Comparison of ENCODE assay signal across 8 cellular contexts in genomic region chr4:14877246-14878220, GRCh38.
DNase-seq lines count a peak whose midpoint lies in the region; ATAC-seq and TF ChIP-seq lines count a peak whose summit lies in the region.

No MANE protein-coding gene starts in this region.

- WGBS in heart right ventricle, 2 donors, result 34 to 37% methylated on average over 6 of the region's 6 CpGs

- no peak overlapping the region for H3K4me2 ChIP-seq in OCI-LY7 (ENCODE audit: low read length)

- H3K4me3 ChIP-seq in CD4-positive, CD25-positive, alpha-beta regulatory T cell (ENCODE audit: low read depth, low read length), result no peak overlapping the region
- H3K4me3 ChIP-seq in OCI-LY7 (ENCODE audit: low read depth, low read length, poor library complexity, severe bottlenecking), result no peak overlapping the region
- no peak overlapping the region for H3K4me3 ChIP-seq in heart right ventricle

- peaks cover 0 to 4% (median 2%) of the 10 kb centered on the region in 7 donors for H3K9me3 Mint-ChIP-seq in CD4-positive, CD25-positive, alpha-beta regulatory T cell

- TF ChIP-seq CTCF in OCI-LY7 (conservative IDR thresholded peaks at IDR 0.05; ENCODE audit: low read length) (no peak), heart right ventricle (IDR thresholded peaks at IDR 0.05) (no peak)

- no TSS peak for BruUV-seq in OCI-LY7 (replicated peaks; lab: Mats Ljungman, UMichigan)

- CTCF ChIA-PET in OCI-LY7 (lab: Charles Lee; ENCODE audit: unreplicated experiment), result no interaction called here

- H2AFZ ChIP-seq in OCI-LY7 (ENCODE audit: low read length), result no peak overlapping the region

- intact Hi-C loops in OCI-LY7 (cut with micrococcal nuclease; ENCODE audit: unreplicated experiment), result no loop called here
- intact Hi-C loops in heart right ventricle (cut with DNase I), result no loop called here

- H3K4me1 Mint-ChIP-seq in CD4-positive, CD25-positive, alpha-beta regulatory T cell, result peaks cover 0 to 19% (median 8%) of the 10 kb centered on the region in 4 donors

- no peaks in the 10 kb centered on the region for H3K27me3 Mint-ChIP-seq in CD4-positive, CD25-positive, alpha-beta regulatory T cell

- peak overlapping the region; percentile 49 for H3K27ac ChIP-seq in CD4-positive, CD25-positive, alpha-beta regulatory T cell (ENCODE audit: insufficient read depth, low read length, poor library complexity, severe bottlenecking)
- H3K27ac ChIP-seq in OCI-LY7 (ENCODE audit: low read depth, low read length, poor library complexity, severe bottlenecking) (no peak overlapping the region), heart right ventricle (peak overlapping the region in 9 of 10 donors; percentile 20 to 78 (median 34))

- POLR2A ChIA-PET in OCI-LY7 (lab: Charles Lee), result no interaction called here

- H3K4me1 ChIP-seq in CD4-positive, CD25-positive, alpha-beta regulatory T cell (ENCODE audit: control insufficient read depth, insufficient read depth, low read length, poor library complexity, severe bottlenecking), result no peaks in the 10 kb centered on the region
- H3K4me1 ChIP-seq in OCI-LY7 (ENCODE audit: insufficient read depth, low read length, poor library complexity, severe bottlenecking) (peaks cover 4% of the 10 kb centered on the region), heart right ventricle (peaks cover 0 to 22% (median 16%) of the 10 kb centered on the region in 9 donors)

- no peaks in the 10 kb centered on the region for H3K79me2 ChIP-seq in OCI-LY7 (ENCODE audit: insufficient read depth, low read depth, low read length)

- H3K4me3 Mint-ChIP-seq in CD4-positive, CD25-positive, alpha-beta regulatory T cell, result peak overlapping the region in 1 of 4 donors; percentile 64

- no peaks in the 10 kb centered on the region for H3K36me3 Mint-ChIP-seq in CD4-positive, CD25-positive, alpha-beta regulatory T cell

- H3K9me2 ChIP-seq in OCI-LY7 (ENCODE audit: insufficient read depth, low read length), result no peaks in the 10 kb centered on the region

- peak overlapping the region; percentile 31 to 91 (median 87) for H3K27ac Mint-ChIP-seq in CD4-positive, CD25-positive, alpha-beta regulatory T cell

- no peaks in the 10 kb centered on the region for H4K20me1 ChIP-seq in OCI-LY7 (ENCODE audit: insufficient read depth, low read length)

- DNase-seq in CD4-positive, CD25-positive, alpha-beta regulatory T cell, result peak in 1 of 3 donors; percentile 62
- DNase-seq in OCI-LY7 (ENCODE audit: low spot score) (peak; percentile 20), heart right ventricle (peak in 1 of 2 donors; percentile 21), HuH-7 (ENCODE audit: low spot score) (no peak)
- no peak for DNase-seq in stimulated activated CD8-positive, alpha-beta memory T cell treated with anti-CD3 and anti-CD28 coated beads, Interleukin-4, amount 100 ng/mL, for 48 hours

- H3K36me3 ChIP-seq in CD4-positive, CD25-positive, alpha-beta regulatory T cell (ENCODE audit: control insufficient read depth, insufficient read depth, low read length), result no peaks in the 10 kb centered on the region
- H3K36me3 ChIP-seq in OCI-LY7 (ENCODE audit: insufficient read depth, low read length) (no peaks in the 10 kb centered on the region), heart right ventricle (no peaks in the 10 kb centered on the region)

- peak in 1 of 2 donors; percentile 27 for ATAC-seq in CD4-positive, CD25-positive, alpha-beta regulatory T cell (ENCODE audit: low read depth in 2 of 2)
- ATAC-seq in GM21737 (IDR thresholded peaks at IDR 0.05; ENCODE audit: unreplicated experiment), result peak; percentile 66
- ATAC-seq in heart right ventricle, result peak; percentile 67 to 93 (median 88)
- ATAC-seq in GM18873 (IDR thresholded peaks at IDR 0.05; ENCODE audit: low FRiP score, unreplicated experiment), result no peak
- no peak for ATAC-seq in HG02981 (IDR thresholded peaks at IDR 0.05; ENCODE audit: unreplicated experiment)

- H3K9me3 ChIP-seq in CD4-positive, CD25-positive, alpha-beta regulatory T cell (ENCODE audit: control insufficient read depth in 2 of 2, low read length in 2 of 2), result no peaks in the 10 kb centered on the region
- H3K9me3 ChIP-seq in OCI-LY7 (ENCODE audit: low read length), result no peaks in the 10 kb centered on the region
- no peaks in the 10 kb centered on the region for H3K9me3 ChIP-seq in heart right ventricle

- no peaks in the 10 kb centered on the region for H3K27me3 ChIP-seq in CD4-positive, CD25-positive, alpha-beta regulatory T cell (ENCODE audit: control insufficient read depth, insufficient read depth, low read length)
- H3K27me3 ChIP-seq in heart right ventricle, result no peaks in the 10 kb centered on the region

Comparison
In these comparisons a context has a peak if more than half of its experiments do, and no peak if none do; other contexts are left out.
1. ATAC-seq: peak in GM21737 (single experiment) and heart right ventricle (8 of 8); none in GM18873 (single experiment) and HG02981 (single experiment).